In the genomic region with DNA sequence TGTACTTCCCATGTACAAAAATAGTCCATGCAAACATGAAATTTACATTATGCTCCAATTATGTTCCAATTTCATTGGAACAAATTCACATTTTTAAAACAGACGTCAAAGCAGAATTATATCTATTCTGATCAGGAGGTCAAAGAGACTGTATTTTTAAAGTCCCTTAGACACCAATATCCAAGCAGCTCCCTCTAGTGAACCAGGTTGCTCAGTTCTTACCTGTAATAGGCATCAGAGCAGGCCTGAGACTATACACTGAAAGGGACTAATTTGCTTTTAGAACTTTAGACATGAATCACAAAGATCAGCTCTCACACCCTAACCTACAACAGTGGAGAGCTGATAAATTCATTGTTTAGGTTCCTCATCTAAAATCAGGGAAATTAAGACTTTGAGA, we compare ENCODE assay signal across 22 cellular contexts.
"Had no signal": no experiment of that assay in that cellular context is flagged by ENCODE, and none has a peak within 500 bp of the region (broad histone marks: within the 10 kb centered on the region; RNA-seq: fewer than 3 reads in every experiment).

No MANE protein-coding gene starts in this region.

- H3K4me1 ChIP-seq: lower lobe of right lung, psoas muscle, tibial nerve, uterus had no signal

- H3K36me3 ChIP-seq: lower lobe of right lung, ovary, tibial nerve, uterus had no signal

- H3K9me3 ChIP-seq: lower lobe of right lung, ovary, psoas muscle, tibial nerve, uterus had no signal

- H3K27me3 ChIP-seq: ovary, tibial nerve, uterus had no signal

- H3K4me3 ChIP-seq: lower lobe of right lung, ovary, psoas muscle, tibial nerve, uterus had no signal

- H3K27ac ChIP-seq: lower lobe of right lung, ovary, psoas muscle, tibial nerve, uterus had no signal

- DNase-seq: activated CD4-positive, alpha-beta T cell treated with anti-CD3 and anti-CD28 coated beads for 48 hours; activated CD4-positive, CD25-positive, alpha-beta regulatory T cell; activated CD8-positive, alpha-beta T cell treated with anti-CD3 and anti-CD28 coated beads for 36 hours; activated naive CD4-positive, alpha-beta T cell; activated naive CD8-positive, alpha-beta T cell treated with anti-CD3 and anti-CD28 coated beads for 36 hours; activated T-cell treated with anti-CD3 and anti-CD28 coated beads, Interleukin-2, amount 50 U/mL, for 1 hour; amygdala; dermis blood vessel endothelial cell; effector memory CD4-positive, alpha-beta T cell; glutamatergic neuron; hypothalamus; lower lobe of right lung; natural killer cell; ovary; psoas muscle; right cardiac atrium; stimulated activated naive CD8-positive, alpha-beta T cell treated with anti-CD3 and anti-CD28 coated beads, Interleukin-15, Interleukin-2, amounts not matched to agents 100 U/mL and 50 U/mL, for 24 hours; substantia nigra; T-helper 9 cell; uterus had no signal

- ATAC-seq: activated CD8-positive, alpha-beta T cell treated with anti-CD3 and anti-CD28 coated beads for 36 hours; activated T-helper 17 cell treated with anti-CD3 and anti-CD28 coated beads, Interleukin-2, amount 50 U/mL, for 72 hours; natural killer cell; psoas muscle; right cardiac atrium; stimulated activated naive CD8-positive, alpha-beta T cell treated with anti-CD3 and anti-CD28 coated beads, Interleukin-15, Interleukin-2, amounts not matched to agents 100 U/mL and 50 U/mL, for 24 hours had no signal
